In the genomic region with DNA sequence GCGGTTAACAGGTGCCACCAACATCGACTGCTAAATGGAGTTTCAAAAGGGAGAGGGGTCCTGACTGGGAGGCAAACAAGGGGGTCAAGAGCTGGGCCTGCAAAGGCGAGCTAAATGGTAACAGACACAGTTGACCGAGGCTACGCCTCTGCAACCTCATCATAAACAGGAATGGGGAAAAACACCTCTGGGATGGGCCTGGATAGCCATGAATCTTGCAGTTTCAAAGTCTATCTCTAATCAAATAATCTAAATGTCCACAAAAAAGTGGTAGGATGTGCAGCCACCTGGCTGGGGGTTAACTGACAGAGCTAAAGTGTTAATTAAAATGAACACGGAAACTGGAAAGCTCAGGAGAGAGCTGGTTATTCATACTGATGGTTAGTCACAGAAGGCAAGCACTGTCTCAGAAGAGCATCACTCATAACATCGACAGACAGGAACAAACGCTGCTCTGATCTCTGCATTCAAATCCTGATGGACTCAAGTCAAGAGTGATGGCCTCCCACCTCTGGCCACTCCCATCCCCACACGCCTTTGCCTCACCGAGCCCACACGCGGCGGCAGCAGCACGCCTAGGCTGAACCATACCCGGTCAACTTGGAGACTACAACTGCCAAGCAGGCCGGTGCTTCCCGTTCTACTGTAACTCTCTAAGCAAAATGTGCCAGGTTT, we compare ENCODE assay signal across 10 cellular contexts. TPM values are rescaled to one million over a fixed set of nuclear protein-coding genes. Genes with fewer than 3 reads are reported as not detected.
A peak's percentile ranks its signal among the peaks of the same experiment; 100 is the strongest.
DNase-seq lines count a peak whose midpoint lies in the region; ATAC-seq and TF ChIP-seq lines count a peak whose summit lies in the region.
"Had no signal": no experiment of that assay in that cellular context is flagged by ENCODE, and none has a peak within 500 bp of the region (broad histone marks: within the 10 kb centered on the region; RNA-seq: fewer than 3 reads in every experiment).

No MANE protein-coding gene starts in this region.

- H2BK120ac ChIP-seq in IMR-90 (ENCODE audit: low read depth, low read length): no peak overlapping the region

- no peak overlapping the region for H3K18ac ChIP-seq in IMR-90 (ENCODE audit: low read depth, low read length)

- TF ChIP-seq CTCF in IMR-90 (conservative IDR thresholded peaks at IDR 0.05; ENCODE audit: low read depth, low read length) (no peak), neural crest cell (conservative IDR thresholded peaks at IDR 0.05) (no peak)

- no peaks in the 10 kb centered on the region for H3K36me3 ChIP-seq in CD8-positive, alpha-beta memory T cell (ENCODE audit: insufficient read depth, low read length)
- H3K36me3 ChIP-seq in IMR-90 (ENCODE audit: control insufficient read depth, insufficient read depth, low read length): peaks cover 3% of the 10 kb centered on the region; the same call in 1 of the 2 replicates
- no peaks in the 10 kb centered on the region for H3K36me3 ChIP-seq in endocrine pancreas (ENCODE audit: control insufficient read depth, insufficient read depth, low read length)
- H3K36me3 ChIP-seq: upper lobe of left lung had no signal

- peaks cover 54 to 93% of the 10 kb centered on the region in 2 experiments for H3K79me1 ChIP-seq in IMR-90 (ENCODE audit: low read depth in 1 of 2, low read length in 2 of 2)

- H3K9me1 ChIP-seq in IMR-90 (ENCODE audit: insufficient read depth, low read length): peaks cover 45% of the 10 kb centered on the region

- 83% methylated on average over 4 of the region's 17 CpGs; no CpG with 5 or more reads in 1 of the 2 experiments for WGBS in IMR-90 (ENCODE audit: extremely low coverage in 2 of 2, insufficient read length in 1 of 2), 2 experiments

- H4K5ac ChIP-seq in IMR-90 (ENCODE audit: low read depth, low read length): no peak overlapping the region

- no peak overlapping the region for H4K8ac ChIP-seq in IMR-90 (ENCODE audit: low read depth in 2 of 2, low read length in 2 of 2)

- H3K27ac ChIP-seq in CD8-positive, alpha-beta memory T cell (ENCODE audit: low read depth, low read length): no peak overlapping the region
- H3K27ac ChIP-seq in IMR-90 (ENCODE audit: insufficient read depth, low read length): no peak overlapping the region

- no peak overlapping the region for H3K56ac ChIP-seq in IMR-90 (ENCODE audit: extremely low read depth, insufficient read depth, low read length)

- H3K4me3 Mint-ChIP-seq in CD8-positive, alpha-beta memory T cell: peak overlapping the region in 5 of 7 donors; percentile 7 to 55 (median 34)
- no peak overlapping the region for H3K4me3 Mint-ChIP-seq in neural crest cell

- H3K9ac ChIP-seq in IMR-90 (ENCODE audit: low read depth, low read length) (no peak overlapping the region), endocrine pancreas (ENCODE audit: control insufficient read depth, insufficient read depth, low read length) (peak overlapping the region; percentile 0)

- 0 out of 2 replicates have a peak overlapping the region, but pooled peaks have one; percentile 13 for H3K23ac ChIP-seq in IMR-90 (ENCODE audit: low read depth, low read length)

- no peak for TF ChIP-seq POLR2A in IMR-90 (IDR thresholded peaks at IDR 0.05; ENCODE audit: low read depth, low read length)

- peak overlapping the region; percentile 29; the same call in 1 of the 2 replicates for H3K4ac ChIP-seq in IMR-90 (ENCODE audit: low read depth, low read length)

- peak overlapping the region in 1 of 8 donors; percentile 56 for H3K27ac Mint-ChIP-seq in CD8-positive, alpha-beta memory T cell
- H3K27ac Mint-ChIP-seq in neural crest cell (ENCODE audit: unreplicated experiment): peak overlapping the region; percentile 73

- in situ Hi-C loops in IMR-90 (cut with MboI; ENCODE audit: low sequenced_read_pairs): no loop called here

- BruUV-seq in IMR-90 (replicated peaks; lab: Mats Ljungman, UMichigan): no TSS peak

- POLR2A ChIA-PET in CD8-positive, alpha-beta memory T cell (lab: Charles Lee): no interaction called here
- POLR2A ChIA-PET in IMR-90 (lab: Charles Lee; ENCODE audit: unreplicated experiment): no interaction called here

- no peak overlapping the region for H3K4me3 ChIP-seq in CD8-positive, alpha-beta memory T cell (ENCODE audit: low read length)
- H3K4me3 ChIP-seq in IMR-90 (ENCODE audit: insufficient read depth, low read depth, low read length) (no peak overlapping the region), endocrine pancreas (ENCODE audit: control insufficient read depth, insufficient read depth, low read length) (no peak overlapping the region)
- H3K4me3 ChIP-seq: upper lobe of left lung had no signal

- peaks cover 77% of the 10 kb centered on the region for H3K4me1 ChIP-seq in CD8-positive, alpha-beta memory T cell (ENCODE audit: insufficient read depth, low read length)
- H3K4me1 ChIP-seq in IMR-90 (ENCODE audit: control insufficient read depth, insufficient read depth, low read length) (peaks cover 38% of the 10 kb centered on the region), endocrine pancreas (ENCODE audit: control insufficient read depth, insufficient read depth, low read length) (peaks cover 34% of the 10 kb centered on the region)

- no peak overlapping the region for H2AFZ ChIP-seq in IMR-90 (replicated peaks; ENCODE audit: low read length, poor library complexity)

- H2BK5ac ChIP-seq in IMR-90 (ENCODE audit: low read depth, low read length, poor library complexity, severe bottlenecking): no peak overlapping the region

- H3K27me3 ChIP-seq in CD8-positive, alpha-beta memory T cell (ENCODE audit: insufficient read depth, low read length, poor library complexity, severe bottlenecking): no peaks in the 10 kb centered on the region
- no peaks in the 10 kb centered on the region for H3K27me3 ChIP-seq in IMR-90 (ENCODE audit: control insufficient read depth, insufficient read depth, low read length)
- no peaks in the 10 kb centered on the region for H3K27me3 ChIP-seq in endocrine pancreas (ENCODE audit: control insufficient read depth, insufficient read depth, low read length)
- H3K27me3 ChIP-seq: upper lobe of left lung had no signal

- ATAC-seq in IMR-90 (ENCODE audit: low read depth) (no peak), HG03439 (IDR thresholded peaks at IDR 0.05; ENCODE audit: unreplicated experiment) (no peak), HG02642 (IDR thresholded peaks at IDR 0.05; ENCODE audit: poor library complexity, unreplicated experiment) (no peak), Right ventricle myocardium superior (ENCODE audit: poor library complexity) (no peak)

- no peaks in the 10 kb centered on the region for H3K9me3 Mint-ChIP-seq in CD8-positive, alpha-beta memory T cell
- no peaks in the 10 kb centered on the region for H3K9me3 Mint-ChIP-seq in neural crest cell

- H3K27me3 Mint-ChIP-seq in CD8-positive, alpha-beta memory T cell: no peaks in the 10 kb centered on the region
- H3K27me3 Mint-ChIP-seq in neural crest cell (ENCODE audit: low read depth): no peaks in the 10 kb centered on the region

- H2AK5ac ChIP-seq in IMR-90 (ENCODE audit: low read depth, low read length): peak overlapping the region; percentile 72; the same call in 1 of the 2 replicates

- intact Hi-C loops in IMR-90 (cut with micrococcal nuclease): no loop called here
- intact Hi-C loops in posterior vena cava (cut with DNase I): loop anchor here in 1 of 2 donors (5.0 kb wide), 1 partner anchor 1047 kb away; a partner anchor contains a TSS
- intact Hi-C loops in Right ventricle myocardium superior (cut with DNase I): loop anchor here (5.0 kb wide), 1 partner anchor 48 kb away; no protein-coding TSS in a partner anchor

- DNase-seq in CD8-positive, alpha-beta memory T cell: no peak
- DNase-seq in IMR-90: no peak
- DNase-seq in neural crest cell (ENCODE audit: low read depth, low spot score): no peak
- DNase-seq in posterior vena cava (ENCODE audit: low spot score): no peak
- DNase-seq in Right ventricle myocardium superior: no peak
- DNase-seq: T-helper 9 cell, upper lobe of left lung had no signal

- no peak for TF ChIP-seq RAD21 in IMR-90 (IDR thresholded peaks at IDR 0.05; ENCODE audit: low read length)

- peaks cover 86 to 97% (median 89%) of the 10 kb centered on the region in 3 donors for H3K4me1 Mint-ChIP-seq in CD8-positive, alpha-beta memory T cell
- peaks cover 36% of the 10 kb centered on the region for H3K4me1 Mint-ChIP-seq in neural crest cell

- no peak overlapping the region for H2AK9ac ChIP-seq in IMR-90 (replicated peaks; ENCODE audit: low read depth, low read length, poor library complexity)

- H2BK20ac ChIP-seq in IMR-90 (ENCODE audit: low read depth, low read length): no peak overlapping the region

- H3K36me3 Mint-ChIP-seq in CD8-positive, alpha-beta memory T cell: peaks cover 0 to 13% (median 3%) of the 10 kb centered on the region in 3 donors
- H3K36me3 Mint-ChIP-seq in neural crest cell (ENCODE audit: low read depth): no peaks in the 10 kb centered on the region

- dilution Hi-C loops in IMR-90 (cut with HindIII; ENCODE audit: low sequenced_read_pairs, unreplicated experiment): no loop called here

- H3K4me2 ChIP-seq in IMR-90 (ENCODE audit: low read depth, low read length): no peak overlapping the region

- no peak overlapping the region for H2BK15ac ChIP-seq in IMR-90 (ENCODE audit: low read depth, low read length)

- CTCF ChIA-PET in CD8-positive, alpha-beta memory T cell (lab: Charles Lee): no interaction called here
- CTCF ChIA-PET in IMR-90 (lab: Yijun Ruan, JAX): no interaction called here

- H4K20me1 ChIP-seq in IMR-90 (ENCODE audit: insufficient read depth, low read length): peaks cover 97% of the 10 kb centered on the region

- no peaks in the 10 kb centered on the region for H3K9me3 ChIP-seq in CD8-positive, alpha-beta memory T cell (ENCODE audit: low read length)
- H3K9me3 ChIP-seq in IMR-90 (ENCODE audit: control insufficient read depth, insufficient read depth, low read length) (no peaks in the 10 kb centered on the region), endocrine pancreas (ENCODE audit: control insufficient read depth, low read length) (no peaks in the 10 kb centered on the region)
- H3K9me3 ChIP-seq: upper lobe of left lung had no signal

- H4K91ac ChIP-seq in IMR-90 (ENCODE audit: insufficient read depth, low read depth, low read length): no peak overlapping the region

- H3K14ac ChIP-seq in IMR-90 (replicated peaks; ENCODE audit: low read depth, low read length): no peak overlapping the region; the same call in 1 of the 2 replicates

TF ChIP-seq in IMR-90, 13 proteins besides CTCF, POLR2A, EP300 and RAD21 (continues in another document):
- no peak for TF ChIP-seq MXI1 (IDR thresholded peaks at IDR 0.05; ENCODE audit: borderline replicate concordance, low read depth, low read length)
- no peak for TF ChIP-seq SMC3 (IDR thresholded peaks at IDR 0.05; ENCODE audit: low read depth, low read length)
- TF ChIP-seq BHLHE40 (IDR thresholded peaks at IDR 0.05; ENCODE audit: low read depth, low read length): no peak
- TF ChIP-seq RFX5 (IDR thresholded peaks at IDR 0.05; ENCODE audit: low read depth, low read length): no peak
- TF ChIP-seq FOS (IDR thresholded peaks at IDR 0.05; ENCODE audit: low read depth, low read length): no peak

RNA-seq across cellular contexts. Expression of a gene that starts 56.3 kb away (rescaled TPM):
- total RNA-seq in CD8-positive, alpha-beta memory T cell: 10 to 100 TPM; 48.8 to 51.1 TPM
- polyA plus RNA-seq in CD8-positive, alpha-beta memory T cell: 15.5 TPM
- 7.3 and 8.3 TPM in 2 replicates for total RNA-seq in IMR-90 (2012; rRNA removed)
- polyA plus RNA-seq in IMR-90 (2012; rRNA removed): 12.5 and 14.4 TPM in 2 replicates
- 3.9 and 6.7 TPM in 2 replicates for polyA plus RNA-seq in IMR-90 (2012; cell fraction: cytosol; rRNA removed)
- 20.8 and 24.3 TPM in 2 replicates for polyA plus RNA-seq in IMR-90 (2012; cell fraction: nucleus; rRNA removed; ENCODE audit: low replicate concordance)
- 84.7 and 97.6 TPM in 2 replicates for total RNA-seq in neural crest cell
- 10 to 100 TPM; 48.4 to 56.8 TPM for total RNA-seq in posterior vena cava
- 35.3 TPM for total RNA-seq in Right ventricle myocardium superior
